ENCODE assay signal across 7 cellular contexts in genomic region chr1:196102826-196103225, GRCh38.
"Had no signal": no experiment of that assay in that cellular context is flagged by ENCODE, and none has a peak within 500 bp of the region (broad histone marks: within the 10 kb centered on the region; RNA-seq: fewer than 3 reads in every experiment).

No MANE protein-coding gene starts in this region.

- H3K27ac ChIP-seq: HL-60 had no signal

- DNase-seq: H9, HCEC 1CT had no signal

- H3K4me2 ChIP-seq: GM23338 had no signal

- FAIRE-seq: H1, H54, HepG2 had no signal

- H3K4me3 ChIP-seq: GM23338 had no signal

- ATAC-seq: GM23338, HepG2 had no signal

- H2AFZ ChIP-seq: GM23338 had no signal
